10 cellular contexts compared by ENCODE assay signal in genomic region chr9:129259373-129259772, GRCh38.
DNase-seq lines count a peak whose midpoint lies in the region; ATAC-seq and FAIRE-seq lines count a peak whose summit lies in the region.
"Had no signal": no experiment of that assay in that cellular context is flagged by ENCODE, and none has a peak within 500 bp of the region (broad histone marks: within the 10 kb centered on the region; RNA-seq: fewer than 3 reads in every experiment).

No MANE protein-coding gene starts in this region.

- H3K36me3 ChIP-seq in aorta (ENCODE audit: control insufficient read depth in 1 of 2, insufficient read depth in 2 of 2, low read length in 1 of 2): no peaks in the 10 kb centered on the region

- DNase-seq in stimulated activated naive CD8-positive, alpha-beta T cell treated with anti-CD3 and anti-CD28 coated beads, Interleukin-15, Interleukin-2, amounts not matched to agents 100 U/mL and 50 U/mL, for 24 hours: no peak
- DNase-seq in activated T-helper 2 cell treated with anti-CD3 and anti-CD28 coated beads, Interferon-gamma antibody, Interleukin-2, Interleukin-4, amounts not matched to agents 10 μg/mL and 5 μg/mL and 100 μg/mL, durations not matched to agents 14 hours and 24 hours and 36 hours (ENCODE audit: low spot score): no peak
- DNase-seq in memory B cell (ENCODE audit: low spot score in 2 of 2) (no peak), aorta (peak; percentile 9 to 45), HT-29 (ENCODE audit: low spot score) (no peak), RCC 7860 (ENCODE audit: low spot score) (no peak)
- DNase-seq: activated CD4-positive, alpha-beta T cell treated with anti-CD3 and anti-CD28 coated beads, Interleukin-2, amount 50 U/mL, for 4 hours; amniotic stem cell had no signal

- H3K4me1 Mint-ChIP-seq in stimulated activated naive CD8-positive, alpha-beta T cell treated with anti-CD3 and anti-CD28 coated beads, Interleukin-15, Interleukin-2, amounts not matched to agents 100 ng/mL and 50 ng/mL, for 24 hours (ENCODE audit: low read depth): peaks cover 33% of the 10 kb centered on the region
- peaks cover 29% of the 10 kb centered on the region for H3K4me1 Mint-ChIP-seq in activated T-helper 2 cell treated with anti-CD3 and anti-CD28 coated beads, Interferon-gamma antibody, Interleukin-2, Interleukin-4, amounts not matched to agents 10 μg/mL and 5 μg/mL and 100 μg/mL, durations not matched to agents 14 hours and 24 hours and 36 hours (ENCODE audit: low read depth)
- peaks cover 12% of the 10 kb centered on the region for H3K4me1 Mint-ChIP-seq in memory B cell

- H3K27ac ChIP-seq in aorta (ENCODE audit: low read depth in 1 of 2, low read length in 2 of 2): no peak overlapping the region

- no peaks in the 10 kb centered on the region for H3K36me3 Mint-ChIP-seq in stimulated activated naive CD8-positive, alpha-beta T cell treated with anti-CD3 and anti-CD28 coated beads, Interleukin-15, Interleukin-2, amounts not matched to agents 100 ng/mL and 50 ng/mL, for 24 hours (ENCODE audit: low read depth)
- no peaks in the 10 kb centered on the region for H3K36me3 Mint-ChIP-seq in activated T-helper 2 cell treated with anti-CD3 and anti-CD28 coated beads, Interferon-gamma antibody, Interleukin-2, Interleukin-4, amounts not matched to agents 10 μg/mL and 5 μg/mL and 100 μg/mL, durations not matched to agents 14 hours and 24 hours and 36 hours (ENCODE audit: low read depth)
- no peaks in the 10 kb centered on the region for H3K36me3 Mint-ChIP-seq in memory B cell

- no peaks in the 10 kb centered on the region for H3K4me1 ChIP-seq in aorta (ENCODE audit: control insufficient read depth in 1 of 2, insufficient read depth in 2 of 2, low read length in 2 of 2)

- peaks cover 39% of the 10 kb centered on the region for H3K27me3 Mint-ChIP-seq in stimulated activated naive CD8-positive, alpha-beta T cell treated with anti-CD3 and anti-CD28 coated beads, Interleukin-15, Interleukin-2, amounts not matched to agents 100 ng/mL and 50 ng/mL, for 24 hours
- peaks cover 24% of the 10 kb centered on the region for H3K27me3 Mint-ChIP-seq in activated T-helper 2 cell treated with anti-CD3 and anti-CD28 coated beads, Interferon-gamma antibody, Interleukin-2, Interleukin-4, amounts not matched to agents 10 μg/mL and 5 μg/mL and 100 μg/mL, durations not matched to agents 14 hours and 24 hours and 36 hours (ENCODE audit: low read depth)
- peaks cover 43% of the 10 kb centered on the region for H3K27me3 Mint-ChIP-seq in memory B cell

- H3K9me3 ChIP-seq in aorta (ENCODE audit: control insufficient read depth, low read length): no peaks in the 10 kb centered on the region

- H3K27me3 ChIP-seq in aorta (ENCODE audit: control insufficient read depth in 1 of 2, insufficient read depth in 2 of 2, low read length in 1 of 2): no peaks in the 10 kb centered on the region

- no peak for ATAC-seq in stimulated activated naive CD8-positive, alpha-beta T cell treated with anti-CD3 and anti-CD28 coated beads, Interleukin-15, Interleukin-2, amounts not matched to agents 100 U/mL and 50 U/mL, for 24 hours
- no peak for ATAC-seq in memory B cell (ENCODE audit: low read depth)
- no peak for ATAC-seq in aorta (ENCODE audit: low FRiP score)
- no peak for ATAC-seq in GM21390 (IDR thresholded peaks at IDR 0.05; ENCODE audit: unreplicated experiment)

- intact Hi-C loops in activated T-helper 2 cell treated with anti-CD3 and anti-CD28 coated beads, Interferon-gamma antibody, Interleukin-2, Interleukin-4, amounts not matched to agents 10 μg/mL and 5 μg/mL and 100 μg/mL, durations not matched to agents 14 hours and 24 hours and 36 hours (cut with micrococcal nuclease): no loop called here
- intact Hi-C loops in aorta (cut with DNase I): loop anchor here (5.0 kb wide), 1 partner anchor 58 kb away; no protein-coding TSS in a partner anchor

- H3K4me3 Mint-ChIP-seq in stimulated activated naive CD8-positive, alpha-beta T cell treated with anti-CD3 and anti-CD28 coated beads, Interleukin-15, Interleukin-2, amounts not matched to agents 100 ng/mL and 50 ng/mL, for 24 hours: peak overlapping the region; percentile 74
- H3K4me3 Mint-ChIP-seq in activated T-helper 2 cell treated with anti-CD3 and anti-CD28 coated beads, Interferon-gamma antibody, Interleukin-2, Interleukin-4, amounts not matched to agents 10 μg/mL and 5 μg/mL and 100 μg/mL, durations not matched to agents 14 hours and 24 hours and 36 hours (ENCODE audit: low read depth): peak overlapping the region; percentile 68
- H3K4me3 Mint-ChIP-seq in memory B cell: peak overlapping the region; percentile 63

- H3K4me3 ChIP-seq in aorta (ENCODE audit: low read length in 2 of 2): no peak overlapping the region

- FAIRE-seq in RCC 7860 (lab: Jason Lieb, UNC): no peak

- H3K27ac Mint-ChIP-seq in stimulated activated naive CD8-positive, alpha-beta T cell treated with anti-CD3 and anti-CD28 coated beads, Interleukin-15, Interleukin-2, amounts not matched to agents 100 ng/mL and 50 ng/mL, for 24 hours: no peak overlapping the region
- H3K27ac Mint-ChIP-seq in activated T-helper 2 cell treated with anti-CD3 and anti-CD28 coated beads, Interferon-gamma antibody, Interleukin-2, Interleukin-4, amounts not matched to agents 10 μg/mL and 5 μg/mL and 100 μg/mL, durations not matched to agents 14 hours and 24 hours and 36 hours: no peak overlapping the region
- H3K27ac Mint-ChIP-seq in memory B cell: no peak overlapping the region

- no peaks in the 10 kb centered on the region for H3K9me3 Mint-ChIP-seq in stimulated activated naive CD8-positive, alpha-beta T cell treated with anti-CD3 and anti-CD28 coated beads, Interleukin-15, Interleukin-2, amounts not matched to agents 100 ng/mL and 50 ng/mL, for 24 hours
- no peaks in the 10 kb centered on the region for H3K9me3 Mint-ChIP-seq in activated T-helper 2 cell treated with anti-CD3 and anti-CD28 coated beads, Interferon-gamma antibody, Interleukin-2, Interleukin-4, amounts not matched to agents 10 μg/mL and 5 μg/mL and 100 μg/mL, durations not matched to agents 14 hours and 24 hours and 36 hours
- H3K9me3 Mint-ChIP-seq in memory B cell: no peaks in the 10 kb centered on the region

- 87% methylated on average over 7 of the region's 7 CpGs for WGBS in aorta, 2 donors

Comparison
In these comparisons a context has a peak if more than half of its experiments do, and no peak if none do; other contexts are left out.
1. DNase-seq: peak in aorta (2 of 2); none in stimulated activated naive CD8-positive, alpha-beta T cell treated with anti-CD3 and anti-CD28 coated beads, Interleukin-15, Interleukin-2, amounts not matched to agents 100 U/mL and 50 U/mL, for 24 hours (single experiment), activated T-helper 2 cell treated with anti-CD3 and anti-CD28 coated beads, Interferon-gamma antibody, Interleukin-2, Interleukin-4, amounts not matched to agents 10 μg/mL and 5 μg/mL and 100 μg/mL, durations not matched to agents 14 hours and 24 hours and 36 hours (single experiment), memory B cell (0 of 2), HT-29 (single experiment) and RCC 7860 (single experiment).
2. Peak in every context shown above with its lines, with median percentiles within 50 percentile points of each other: H3K4me3 Mint-ChIP-seq.